Comparison of ENCODE assay signal across 1 cellular context in the genomic region with DNA sequence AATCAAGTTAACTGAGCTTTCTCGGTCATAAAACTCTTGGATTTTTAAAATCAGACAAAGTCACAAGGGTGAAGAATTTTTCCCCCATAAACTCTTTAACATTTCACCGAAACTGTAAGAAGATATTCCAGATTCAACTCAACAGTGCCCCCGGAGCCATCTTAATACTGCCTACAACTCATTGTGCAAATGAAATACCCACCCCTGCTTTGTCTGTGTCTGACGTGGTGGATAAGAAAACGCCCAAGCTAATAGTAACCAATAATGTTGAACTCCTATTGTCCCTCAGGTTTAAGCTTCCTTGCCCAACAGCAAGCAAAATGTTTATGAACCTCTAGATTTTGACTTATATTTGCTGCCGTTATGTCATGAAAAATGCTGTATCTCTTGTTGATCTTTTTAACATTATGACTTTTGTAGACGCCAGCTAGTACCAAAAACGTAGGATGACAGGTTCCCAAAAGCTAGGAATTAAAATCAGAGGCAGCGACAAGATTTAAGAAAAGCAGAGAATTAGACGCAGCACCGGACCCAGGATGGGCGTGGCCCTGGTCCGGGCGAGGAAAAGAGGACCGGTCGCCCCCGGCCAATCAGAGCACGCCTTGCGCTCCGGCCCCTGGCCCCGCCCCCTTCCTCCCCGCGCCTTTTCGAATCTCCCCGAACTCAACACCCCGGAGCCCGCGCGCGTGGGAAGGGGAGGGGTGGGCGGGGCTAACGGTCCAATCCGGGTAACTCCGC.
TF ChIP-seq lines count a peak whose summit lies in the region.

No MANE protein-coding gene starts in this region.

TF ChIP-seq in GM12878, 131 proteins besides CTCF, POLR2A, EP300 and RAD21 (continued from another document):
- 0 out of 2 replicates have a peak, but pooled peaks have one; percentile 51 for TF ChIP-seq SMARCA5 (IDR thresholded peaks at IDR 0.05)
- TF ChIP-seq, protein P1, sequence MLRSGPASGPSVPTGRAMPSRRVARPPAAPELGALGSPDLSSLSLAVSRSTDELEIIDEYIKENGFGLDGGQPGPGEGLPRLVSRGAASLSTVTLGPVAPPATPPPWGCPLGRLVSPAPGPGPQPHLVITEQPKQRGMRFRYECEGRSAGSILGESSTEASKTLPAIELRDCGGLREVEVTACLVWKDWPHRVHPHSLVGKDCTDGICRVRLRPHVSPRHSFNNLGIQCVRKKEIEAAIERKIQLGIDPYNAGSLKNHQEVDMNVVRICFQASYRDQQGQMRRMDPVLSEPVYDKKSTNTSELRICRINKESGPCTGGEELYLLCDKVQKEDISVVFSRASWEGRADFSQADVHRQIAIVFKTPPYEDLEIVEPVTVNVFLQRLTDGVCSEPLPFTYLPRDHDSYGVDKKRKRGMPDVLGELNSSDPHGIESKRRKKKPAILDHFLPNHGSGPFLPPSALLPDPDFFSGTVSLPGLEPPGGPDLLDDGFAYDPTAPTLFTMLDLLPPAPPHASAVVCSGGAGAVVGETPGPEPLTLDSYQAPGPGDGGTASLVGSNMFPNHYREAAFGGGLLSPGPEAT (IDR thresholded peaks at IDR 0.05; ENCODE audit: low read depth): peak; percentile 34; the same call in 1 of the 2 replicates
- TF ChIP-seq TCF12 (IDR thresholded peaks at IDR 0.05; ENCODE audit: low read depth, low read length): no peak
- no peak for TF ChIP-seq TCF7 (IDR thresholded peaks at IDR 0.05; ENCODE audit: borderline replicate concordance)
- TF ChIP-seq SP1 (IDR thresholded peaks at IDR 0.05; ENCODE audit: low read depth, low read length): peak; percentile 65
- TF ChIP-seq SUPT20H (IDR thresholded peaks at IDR 0.05; ENCODE audit: borderline replicate concordance, control insufficient read depth, low read depth, low read length): no peak
- peak; percentile 87 for TF ChIP-seq MXI1 (IDR thresholded peaks at IDR 0.05; ENCODE audit: low read depth, low read length)
- no peak for TF ChIP-seq FOXM1 (IDR thresholded peaks at IDR 0.05; ENCODE audit: low read depth, low read length)
- TF ChIP-seq BHLHE40 (IDR thresholded peaks at IDR 0.05; ENCODE audit: borderline replicate concordance in 1 of 2, low read depth in 2 of 2, low read length in 1 of 2): 0 out of 4 replicates have a peak, but pooled peaks of 1 of the 2 experiments have one; percentile 6
- no peak for TF ChIP-seq RELA (IDR thresholded peaks at IDR 0.05; ENCODE audit: borderline replicate concordance, partially characterized antibody)
- peak; percentile 36; the same call in 1 of the 2 replicates for TF ChIP-seq ZBTB40 (IDR thresholded peaks at IDR 0.05; ENCODE audit: borderline replicate concordance)
- TF ChIP-seq MTA2 (IDR thresholded peaks at IDR 0.05; ENCODE audit: low read depth): peak; percentile 8; the same call in 1 of the 2 replicates
- TF ChIP-seq IKZF2 (IDR thresholded peaks at IDR 0.05): no peak; a peak in 1 of 4 replicates
- no peak for TF ChIP-seq RBBP5 (conservative IDR thresholded peaks at IDR 0.05)
- TF ChIP-seq CBX5 (IDR thresholded peaks at IDR 0.05; ENCODE audit: low read depth): no peak
- peak; percentile 67 for TF ChIP-seq POLR2AphosphoS5 (IDR thresholded peaks at IDR 0.05; ENCODE audit: low read length)
- TF ChIP-seq, protein P2, sequence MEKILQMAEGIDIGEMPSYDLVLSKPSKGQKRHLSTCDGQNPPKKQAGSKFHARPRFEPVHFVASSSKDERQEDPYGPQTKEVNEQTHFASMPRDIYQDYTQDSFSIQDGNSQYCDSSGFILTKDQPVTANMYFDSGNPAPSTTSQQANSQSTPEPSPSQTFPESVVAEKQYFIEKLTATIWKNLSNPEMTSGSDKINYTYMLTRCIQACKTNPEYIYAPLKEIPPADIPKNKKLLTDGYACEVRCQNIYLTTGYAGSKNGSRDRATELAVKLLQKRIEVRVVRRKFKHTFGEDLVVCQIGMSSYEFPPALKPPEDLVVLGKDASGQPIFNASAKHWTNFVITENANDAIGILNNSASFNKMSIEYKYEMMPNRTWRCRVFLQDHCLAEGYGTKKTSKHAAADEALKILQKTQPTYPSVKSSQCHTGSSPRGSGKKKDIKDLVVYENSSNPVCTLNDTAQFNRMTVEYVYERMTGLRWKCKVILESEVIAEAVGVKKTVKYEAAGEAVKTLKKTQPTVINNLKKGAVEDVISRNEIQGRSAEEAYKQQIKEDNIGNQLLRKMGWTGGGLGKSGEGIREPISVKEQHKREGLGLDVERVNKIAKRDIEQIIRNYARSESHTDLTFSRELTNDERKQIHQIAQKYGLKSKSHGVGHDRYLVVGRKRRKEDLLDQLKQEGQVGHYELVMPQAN (conservative IDR thresholded peaks at IDR 0.05): peak; percentile 12; the same call in 1 of the 2 replicates
- TF ChIP-seq FOXK2 (IDR thresholded peaks at IDR 0.05): no peak
- TF ChIP-seq, protein P3, sequence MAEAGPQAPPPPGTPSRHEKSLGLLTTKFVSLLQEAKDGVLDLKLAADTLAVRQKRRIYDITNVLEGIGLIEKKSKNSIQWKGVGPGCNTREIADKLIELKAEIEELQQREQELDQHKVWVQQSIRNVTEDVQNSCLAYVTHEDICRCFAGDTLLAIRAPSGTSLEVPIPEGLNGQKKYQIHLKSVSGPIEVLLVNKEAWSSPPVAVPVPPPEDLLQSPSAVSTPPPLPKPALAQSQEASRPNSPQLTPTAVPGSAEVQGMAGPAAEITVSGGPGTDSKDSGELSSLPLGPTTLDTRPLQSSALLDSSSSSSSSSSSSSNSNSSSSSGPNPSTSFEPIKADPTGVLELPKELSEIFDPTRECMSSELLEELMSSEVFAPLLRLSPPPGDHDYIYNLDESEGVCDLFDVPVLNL (IDR thresholded peaks at IDR 0.05; ENCODE audit: low read depth, low read length): peak; percentile 82
- no peak for TF ChIP-seq NRF1 (conservative IDR thresholded peaks at IDR 0.05; ENCODE audit: low read depth, low read length)
- TF ChIP-seq PKNOX1 (IDR thresholded peaks at IDR 0.05): no peak
- TF ChIP-seq CHD2 (IDR thresholded peaks at IDR 0.05; ENCODE audit: borderline replicate concordance, low read depth, low read length): 0 out of 2 replicates have a peak, but pooled peaks have one; percentile 4
- TF ChIP-seq YY1 (IDR thresholded peaks at IDR 0.05; ENCODE audit: low read depth, low read length): peak; percentile 86
- no peak for TF ChIP-seq ELK1 (IDR thresholded peaks at IDR 0.05; ENCODE audit: low read depth, low read length)
- TF ChIP-seq, protein P4, sequence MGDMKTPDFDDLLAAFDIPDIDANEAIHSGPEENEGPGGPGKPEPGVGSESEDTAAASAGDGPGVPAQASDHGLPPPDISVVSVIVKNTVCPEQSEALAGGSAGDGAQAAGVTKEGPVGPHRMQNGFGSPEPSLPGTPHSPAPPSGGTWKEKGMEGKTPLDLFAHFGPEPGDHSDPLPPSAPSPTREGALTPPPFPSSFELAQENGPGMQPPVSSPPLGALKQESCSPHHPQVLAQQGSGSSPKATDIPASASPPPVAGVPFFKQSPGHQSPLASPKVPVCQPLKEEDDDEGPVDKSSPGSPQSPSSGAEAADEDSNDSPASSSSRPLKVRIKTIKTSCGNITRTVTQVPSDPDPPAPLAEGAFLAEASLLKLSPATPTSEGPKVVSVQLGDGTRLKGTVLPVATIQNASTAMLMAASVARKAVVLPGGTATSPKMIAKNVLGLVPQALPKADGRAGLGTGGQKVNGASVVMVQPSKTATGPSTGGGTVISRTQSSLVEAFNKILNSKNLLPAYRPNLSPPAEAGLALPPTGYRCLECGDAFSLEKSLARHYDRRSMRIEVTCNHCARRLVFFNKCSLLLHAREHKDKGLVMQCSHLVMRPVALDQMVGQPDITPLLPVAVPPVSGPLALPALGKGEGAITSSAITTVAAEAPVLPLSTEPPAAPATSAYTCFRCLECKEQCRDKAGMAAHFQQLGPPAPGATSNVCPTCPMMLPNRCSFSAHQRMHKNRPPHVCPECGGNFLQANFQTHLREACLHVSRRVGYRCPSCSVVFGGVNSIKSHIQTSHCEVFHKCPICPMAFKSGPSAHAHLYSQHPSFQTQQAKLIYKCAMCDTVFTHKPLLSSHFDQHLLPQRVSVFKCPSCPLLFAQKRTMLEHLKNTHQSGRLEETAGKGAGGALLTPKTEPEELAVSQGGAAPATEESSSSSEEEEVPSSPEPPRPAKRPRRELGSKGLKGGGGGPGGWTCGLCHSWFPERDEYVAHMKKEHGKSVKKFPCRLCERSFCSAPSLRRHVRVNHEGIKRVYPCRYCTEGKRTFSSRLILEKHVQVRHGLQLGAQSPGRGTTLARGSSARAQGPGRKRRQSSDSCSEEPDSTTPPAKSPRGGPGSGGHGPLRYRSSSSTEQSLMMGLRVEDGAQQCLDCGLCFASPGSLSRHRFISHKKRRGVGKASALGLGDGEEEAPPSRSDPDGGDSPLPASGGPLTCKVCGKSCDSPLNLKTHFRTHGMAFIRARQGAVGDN (IDR thresholded peaks at IDR 0.05): no peak
- no peak for TF ChIP-seq HSF1 (IDR thresholded peaks at IDR 0.05; ENCODE audit: low read depth, low read length)
